In the genomic region with DNA sequence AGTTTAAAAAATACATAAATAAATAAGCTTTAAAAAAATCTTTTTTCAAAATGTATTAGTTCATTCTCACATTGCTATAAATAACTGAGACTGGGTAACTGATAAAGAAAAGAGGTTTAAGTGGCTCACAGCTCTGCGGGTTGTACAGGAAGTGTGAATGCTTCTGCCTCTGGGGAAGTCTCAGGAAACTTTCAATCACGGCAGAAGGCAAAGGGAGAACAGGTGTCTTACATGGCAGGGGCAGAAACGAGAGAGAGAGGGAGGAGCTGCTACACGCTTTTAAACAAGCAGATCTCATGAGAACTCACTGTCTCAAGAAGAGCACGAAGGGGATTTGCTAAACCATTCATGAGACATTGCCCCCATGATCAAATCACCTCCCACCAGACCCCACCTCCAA, we compare ENCODE assay signal across 10 cellular contexts.
A peak's percentile ranks its signal among the peaks of the same experiment; 100 is the strongest.
DNase-seq lines count a peak whose midpoint lies in the region; ATAC-seq and TF ChIP-seq lines count a peak whose summit lies in the region.
"Had no signal": no experiment of that assay in that cellular context is flagged by ENCODE, and none has a peak within 500 bp of the region (broad histone marks: within the 10 kb centered on the region; RNA-seq: fewer than 3 reads in every experiment).

No MANE protein-coding gene starts in this region.

- no peak overlapping the region for H3K27ac ChIP-seq in RWPE1
- H3K27ac ChIP-seq in heart left ventricle: no peak overlapping the region
- H3K27ac ChIP-seq: 22Rv1 had no signal

- POLR2A ChIA-PET in MCF 10A (lab: Yijun Ruan, JAX) (interaction anchor here (0.9 to 1.7 kb wide), 2 partner anchors 15 to 24 kb away, joined by 4 read pairs; no protein-coding TSS in a partner anchor), RWPE1 (lab: Yijun Ruan, JAX; ENCODE audit: low non-redundant PET) (no interaction called here)

- H3K27me3 Mint-ChIP-seq in naive B cell (no peaks in the 10 kb centered on the region), MCF 10A (ENCODE audit: insufficient read depth, unreplicated experiment) (no peaks in the 10 kb centered on the region)

- no peaks in the 10 kb centered on the region for H3K27me3 ChIP-seq in heart left ventricle

- 46 to 55% (median 47%) methylated on average over 5 of the region's 5 CpGs for WGBS in heart left ventricle, 4 donors

- intact Hi-C loops in MCF 10A (cut with micrococcal nuclease) (no loop called here), heart left ventricle (cut with DNase I) (no loop called here)

- H3K4me3 Mint-ChIP-seq in naive B cell: peak overlapping the region in 5 of 8 donors; percentile 13 to 63 (median 27)
- H3K4me3 Mint-ChIP-seq in MCF 10A (ENCODE audit: unreplicated experiment): no peak overlapping the region

- H3K9me3 ChIP-seq in heart left ventricle: peaks cover 0 to 71% (median 20%) of the 10 kb centered on the region in 12 donors

- CTCF ChIA-PET in MCF 10A (lab: Yijun Ruan, JAX) (interaction anchor here (0.6 to 1.2 kb wide), 3 partner anchors 16 to 44 kb away, joined by 3 to 5 read pairs (median 4); no protein-coding TSS in a partner anchor), RWPE1 (lab: Yijun Ruan, JAX) (interaction anchor here (0.6 kb wide), 1 partner anchor 623 kb away, joined by 3 read pairs; no protein-coding TSS in a partner anchor)

- no peak for TF ChIP-seq POLR2A in heart left ventricle (IDR thresholded peaks at IDR 0.05)

- no peaks in the 10 kb centered on the region for H3K4me1 ChIP-seq in heart left ventricle

- no peak overlapping the region for H3K4me3 ChIP-seq in heart left ventricle

- peaks cover 12 to 18% (median 17%) of the 10 kb centered on the region in 3 donors for H3K4me1 Mint-ChIP-seq in naive B cell
- H3K4me1 Mint-ChIP-seq in MCF 10A (ENCODE audit: insufficient read depth, unreplicated experiment): no peaks in the 10 kb centered on the region

- BruUV-seq in MCF 10A (replicated peaks; lab: Mats Ljungman, UMichigan): no TSS peak

- peaks cover 30 to 33% of the 10 kb centered on the region in 2 donors for H3K36me3 Mint-ChIP-seq in naive B cell
- H3K36me3 Mint-ChIP-seq in MCF 10A (ENCODE audit: insufficient read depth, unreplicated experiment): peaks cover 16% of the 10 kb centered on the region

- ATAC-seq in GM21529 (IDR thresholded peaks at IDR 0.05; ENCODE audit: unreplicated experiment): peak; percentile 98
- ATAC-seq in HG03457 (IDR thresholded peaks at IDR 0.05; ENCODE audit: unreplicated experiment): peak; percentile 95
- peak; percentile 81 to 84 for ATAC-seq in naive B cell (ENCODE audit: low read depth in 2 of 2)
- ATAC-seq in heart left ventricle: no peak
- ATAC-seq: HCT116 had no signal

- TF ChIP-seq CTCF in MCF 10A (IDR thresholded peaks at IDR 0.05; ENCODE audit: unreplicated experiment): no peak
- TF ChIP-seq CTCF in RWPE1 (conservative IDR thresholded peaks at IDR 0.05; ENCODE audit: low read depth): no peak
- no peak for TF ChIP-seq CTCF in heart left ventricle (IDR thresholded peaks at IDR 0.05)

- DNase-seq in NK-92 treated with Interleukin-12 subunit alpha and Interleukin-12 subunit beta, amount 100 ng/mL, for 24 hours (lab: John Stamatoyannopoulos, UW): peak; percentile 14
- DNase-seq in NK-92 (lab: John Stamatoyannopoulos, UW; ENCODE audit: unreplicated experiment) (no peak), naive B cell (peak; percentile 2), MCF 10A (ENCODE audit: unreplicated experiment) (no peak), RWPE1 (ENCODE audit: low spot score) (no peak), heart left ventricle (no peak)

- H3K27ac Mint-ChIP-seq in naive B cell: peak overlapping the region in 4 of 6 donors; percentile 42 to 66 (median 55)
- no peak overlapping the region for H3K27ac Mint-ChIP-seq in MCF 10A (ENCODE audit: low read depth, unreplicated experiment)

- peaks cover 0 to 18% (median 0%) of the 10 kb centered on the region in 9 donors for H3K36me3 ChIP-seq in heart left ventricle

- peaks cover 17 to 61% (median 52%) of the 10 kb centered on the region in 7 donors for H3K9me3 Mint-ChIP-seq in naive B cell
- H3K9me3 Mint-ChIP-seq in MCF 10A (ENCODE audit: unreplicated experiment): peaks cover 26% of the 10 kb centered on the region

Comparison
In these comparisons a context has a peak if more than half of its experiments do, and no peak if none do; other contexts are left out.
1. DNase-seq: peak in NK-92 treated with Interleukin-12 subunit alpha and Interleukin-12 subunit beta, amount 100 ng/mL, for 24 hours (single experiment) and naive B cell (single experiment); none in NK-92 (single experiment), MCF 10A (single experiment), RWPE1 (single experiment) and heart left ventricle (0 of 5).
2. ATAC-seq: peak in GM21529 (single experiment), HG03457 (single experiment) and naive B cell (2 of 2); none in heart left ventricle (0 of 4).